8 cellular contexts compared by ENCODE assay signal in genomic region chr1:172390620-172391491, GRCh38. TPM values are rescaled to one million over a fixed set of nuclear protein-coding genes. Genes with fewer than 3 reads are reported as not detected.
DNase-seq lines count a peak whose midpoint lies in the region; ATAC-seq and FAIRE-seq lines count a peak whose summit lies in the region.

No MANE protein-coding gene starts in this region.

- intact Hi-C loops in left cardiac atrium (cut with DNase I): loop anchor here (5.0 to 10.0 kb wide), 2 partner anchors 34 to 246 kb away; no protein-coding TSS in a partner anchor

- peak; percentile 67 for ATAC-seq in GM21390 (IDR thresholded peaks at IDR 0.05; ENCODE audit: unreplicated experiment)
- ATAC-seq in left cardiac atrium: peak; percentile 13 to 41

- DNase-seq in Daoy (ENCODE audit: low read depth) (peak; percentile 44), LHCN-M2 (ENCODE audit: low read depth) (peak; percentile 48), left cardiac atrium (no peak), SKM-1 (lab: John Stamatoyannopoulos, UW; ENCODE audit: unreplicated experiment) (no peak), urothelium cell line (ENCODE audit: low spot score) (no peak)
- DNase-seq in activated CD4-positive, alpha-beta T cell treated with anti-CD3 and anti-CD28 coated beads for 48 hours: no peak

- H3K27ac ChIP-seq in temporal lobe (ENCODE audit: low read depth, low read length): peak overlapping the region; percentile 8

- no peak for FAIRE-seq in urothelium cell line (lab: Jason Lieb, UNC)

RNA-seq across cellular contexts. Expression of gene C1orf105, which starts 29.6 kb away (rescaled TPM):
- not detected in 2 replicates for total RNA-seq in Daoy (2014; rRNA removed; shearing (Covaris generic))
- total RNA-seq in LHCN-M2 (2014; rRNA removed) (0.19 and 0.46 TPM in 2 replicates), left cardiac atrium (10 to 100 TPM in 1 of 2 donors, 1 to 10 TPM in 1; 7.1 to 19.9 TPM), temporal lobe (not detected)
- polyA plus RNA-seq in LHCN-M2 (2012): not detected

RNA-seq across cellular contexts. Expression of gene PIGC, which starts 53.0 kb away (rescaled TPM):
- total RNA-seq in Daoy (2014; rRNA removed; shearing (Covaris generic)): 23.4 and 25.3 TPM in 2 replicates
- total RNA-seq in LHCN-M2 (2014; rRNA removed) (16.5 and 25.0 TPM in 2 replicates), left cardiac atrium (10 to 100 TPM; 12.4 to 14.6 TPM), temporal lobe (17.2 TPM)
- polyA plus RNA-seq in LHCN-M2 (2012): 15.5 TPM

Comparison
In these comparisons a context has a peak if more than half of its experiments do, and no peak if none do; other contexts are left out.
1. DNase-seq: peak in Daoy (single experiment) and LHCN-M2 (single experiment); none in left cardiac atrium (single experiment), activated CD4-positive, alpha-beta T cell treated with anti-CD3 and anti-CD28 coated beads for 48 hours (single experiment), SKM-1 (single experiment) and urothelium cell line (single experiment).